Comparison of ENCODE assay signal across 8 cellular contexts in the genomic region with DNA sequence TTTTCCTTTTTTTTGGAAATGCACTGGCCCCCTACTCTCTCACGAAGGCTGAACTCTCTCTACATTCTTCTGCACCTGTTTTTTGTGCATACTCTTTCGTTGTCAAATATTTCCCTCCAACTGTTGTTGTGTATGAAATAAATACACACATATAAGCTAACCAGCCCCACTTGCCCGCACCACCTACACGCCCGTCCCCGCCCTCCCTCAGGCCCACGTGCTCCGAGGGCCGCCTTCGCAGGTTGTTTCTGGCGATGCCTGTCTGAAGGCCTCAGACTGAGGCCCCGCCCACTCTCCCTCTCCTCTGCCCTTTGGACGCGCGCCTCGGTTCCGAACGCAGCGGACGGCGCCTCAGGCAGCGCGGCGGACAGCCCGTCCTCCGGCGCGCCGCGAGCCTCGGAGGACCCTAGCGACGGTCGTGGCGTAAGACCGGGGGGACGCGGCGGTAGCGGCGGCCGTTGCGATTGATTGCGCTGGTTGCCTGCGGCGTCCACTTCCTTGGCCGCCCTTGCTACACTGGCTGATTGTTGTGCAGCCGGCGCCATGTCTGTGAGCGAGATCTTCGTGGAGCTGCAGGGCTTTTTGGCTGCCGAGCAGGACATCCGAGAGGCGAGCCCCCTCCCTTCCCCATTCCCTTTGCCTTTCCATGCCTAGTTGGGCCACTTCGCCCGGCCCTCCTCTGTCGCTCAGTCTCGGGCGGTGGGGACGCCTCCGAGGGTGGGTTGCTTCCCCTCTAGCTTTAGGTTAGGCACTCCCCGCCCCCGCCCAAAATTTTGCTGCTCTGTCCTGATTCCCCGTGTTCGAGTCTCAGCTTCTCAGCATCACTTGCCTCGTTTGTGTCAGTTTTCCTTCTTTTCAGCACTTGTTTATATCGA. TPM values are rescaled to one million over a fixed set of nuclear protein-coding genes. Genes with fewer than 3 reads are reported as not detected.
DNase-seq lines count a peak whose midpoint lies in the region; ATAC-seq, FAIRE-seq and TF ChIP-seq lines count a peak whose summit lies in the region.

A gene (plus strand): TSS at position 415 of the 875 bp plus-strand sequence. CDS start 129 bp downstream, at position 544.

- DNase-seq in GM18507 (ENCODE audit: extremely low spot score, insufficient read length, low read depth) (peak; percentile 92), NCI-H1930 (lab: John Stamatoyannopoulos, UW) (peak; percentile 93 to 96), anterior cingulate cortex (lab: John Stamatoyannopoulos, UW) (peak; percentile 52 to 98 (median 94)), right atrium auricular region (ENCODE audit: low spot score) (peak; percentile 94), psoas muscle (peak; percentile 98 to 99)

- H3K27ac ChIP-seq in right atrium auricular region (peak within 1 kb of the TSS; percentile 51 to 74), psoas muscle (peak within 1 kb of the TSS; percentile 76), urinary bladder (ENCODE audit: low read depth) (no peak within 1 kb of the TSS)

- H3K4me1 ChIP-seq in right atrium auricular region (peaks cover 0 to 26% of the 10 kb centered on the region in 2 donors), psoas muscle (peaks cover 19% of the 10 kb centered on the region), urinary bladder (ENCODE audit: insufficient read depth) (no peaks in the 10 kb centered on the region)

- H3K36me3 ChIP-seq in right atrium auricular region (peaks cover 15% of the 10 kb centered on the region), psoas muscle (ENCODE audit: insufficient read depth in 1 of 2, low read depth in 1 of 2) (peaks cover 0 to 30% of the 10 kb centered on the region in 2 donors), urinary bladder (ENCODE audit: insufficient read depth) (no peaks in the 10 kb centered on the region)

- TF ChIP-seq CTCF in right atrium auricular region (IDR thresholded peaks at IDR 0.05) (no peak), psoas muscle (IDR thresholded peaks at IDR 0.05) (no peak)

- H3K27me3 ChIP-seq in right atrium auricular region (no peaks in the 10 kb centered on the region), psoas muscle (ENCODE audit: insufficient read depth in 3 of 3, low read length in 2 of 3) (no peaks in the 10 kb centered on the region)

- FAIRE-seq in GM18507 (lab: Jason Lieb, UNC), result peak; percentile 96

- H3K4me3 ChIP-seq in right atrium auricular region (peak within 1 kb of the TSS; percentile 90 to 96), psoas muscle (peak within 1 kb of the TSS; percentile 78), urinary bladder (ENCODE audit: low read depth, low read length) (peak within 1 kb of the TSS; percentile 91)

- intact Hi-C loops in T-helper 2 cell treated with Interferon-gamma antibody and Interleukin-4, amounts not matched to agents 100 ng/mL and 5 ng/mL, for 36 hours (cut with micrococcal nuclease), result loop anchor here (1.0 kb wide), 4 partner anchors 18 to 224 kb away; a partner anchor contains a TSS
- intact Hi-C loops in psoas muscle (cut with DNase I), result no loop called here

- H3K9me3 ChIP-seq in right atrium auricular region, result no peaks in the 10 kb centered on the region
- no peaks in the 10 kb centered on the region for H3K9me3 ChIP-seq in psoas muscle

- ATAC-seq in HG02973 (IDR thresholded peaks at IDR 0.05; ENCODE audit: unreplicated experiment) (peak; percentile 99), psoas muscle (peak; percentile 99 to 100 (median 100))

- 0 to 1% (median 0%) methylated on average over 66 to 67 of the region's 67 CpGs for WGBS in psoas muscle, 3 donors
- under 1% methylated on average over 67 of the region's 67 CpGs for WGBS in urinary bladder

RNA-seq across cellular contexts. Expression of the gene that starts here (rescaled TPM):
- total RNA-seq in T-helper 2 cell treated with Interferon-gamma antibody and Interleukin-4, amounts not matched to agents 100 ng/mL and 5 ng/mL, for 36 hours, result 61.5 and 72.2 TPM in 2 replicates
- total RNA-seq in right atrium auricular region (10 to 100 TPM; 22.4 to 30.9 TPM), psoas muscle (10 to 100 TPM; 38.0 to 50.5 (median 42.7) TPM), urinary bladder (58.8 TPM)
- polyA plus RNA-seq in psoas muscle (10 to 100 TPM; 25.0 to 68.4 (median 35.1) TPM), urinary bladder (34.6 TPM)
